23 cellular contexts compared by ENCODE assay signal in the genomic region with DNA sequence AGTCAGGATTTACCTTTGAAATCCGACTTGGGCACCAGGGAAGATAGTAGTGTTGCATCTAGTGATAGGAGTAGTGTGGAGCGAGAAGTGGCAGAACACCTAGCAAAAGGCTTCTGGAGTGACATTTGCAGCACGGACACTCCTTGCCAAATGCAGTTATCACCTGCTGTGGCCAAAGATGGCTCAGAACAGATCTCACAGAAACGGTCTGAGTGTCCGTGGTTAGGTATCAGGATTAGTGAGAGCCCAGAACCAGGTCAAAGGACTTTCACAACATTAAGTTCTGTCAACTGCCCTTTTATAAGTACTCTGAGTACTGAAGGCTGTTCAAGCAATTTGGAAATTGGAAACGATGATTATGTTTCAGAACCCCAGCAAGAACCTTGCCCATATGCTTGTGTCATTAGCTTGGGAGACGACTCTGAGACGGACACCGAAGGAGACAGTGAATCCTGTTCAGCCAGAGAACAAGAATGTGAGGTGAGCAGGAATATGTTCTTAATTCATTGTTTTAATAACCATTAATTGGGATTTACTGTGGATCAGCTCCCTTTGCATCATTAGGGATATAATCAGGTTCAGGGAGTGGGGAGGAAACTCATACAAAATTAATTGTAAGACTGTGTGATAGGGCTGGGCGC. TPM values are rescaled to one million over a fixed set of nuclear protein-coding genes. Genes with fewer than 3 reads are reported as not detected.
A peak's percentile ranks its signal among the peaks of the same experiment; 100 is the strongest.
DNase-seq lines count a peak whose midpoint lies in the region; ATAC-seq and TF ChIP-seq lines count a peak whose summit lies in the region.
"Had no signal": no experiment of that assay in that cellular context is flagged by ENCODE, and none has a peak within 500 bp of the region (broad histone marks: within the 10 kb centered on the region; RNA-seq: fewer than 3 reads in every experiment).

No MANE protein-coding gene starts in this region.

- H3K9me3 ChIP-seq in CD4-positive, alpha-beta T cell (ENCODE audit: control insufficient read depth, low read length), result no peaks in the 10 kb centered on the region
- H3K9me3 ChIP-seq: A549, BE2C, SJSA1 had no signal

- no peaks in the 10 kb centered on the region; the same call in 1 of the 2 replicates for H4K20me1 ChIP-seq in KMS-11 (ENCODE audit: insufficient read depth)

- no peaks in the 10 kb centered on the region for H3K27me3 ChIP-seq in CD4-positive, alpha-beta T cell (ENCODE audit: control insufficient read depth, insufficient read depth, low read length)
- H3K27me3 ChIP-seq in KMS-11 (ENCODE audit: insufficient read depth, low read depth), result no peaks in the 10 kb centered on the region
- H3K27me3 ChIP-seq: BE2C, SJSA1 had no signal

- no peak for TF ChIP-seq CTCF in CD4-positive, alpha-beta T cell (IDR thresholded peaks at IDR 0.05)
- TF ChIP-seq CTCF in KMS-11 (conservative IDR thresholded peaks at IDR 0.05; ENCODE audit: low read depth, low read length) (no peak), neural crest cell (conservative IDR thresholded peaks at IDR 0.05) (no peak)

- CTCF ChIA-PET in CD4-positive, alpha-beta T cell (lab: Charles Lee), result no interaction called here

- H3K79me2 ChIP-seq in KMS-11 (ENCODE audit: insufficient read depth, low read depth), result peaks cover 37% of the 10 kb centered on the region

- DNase-seq in CD4-positive, alpha-beta T cell, result no peak
- peak; percentile 82 for DNase-seq in cerebellum (ENCODE audit: low spot score)
- no peak for DNase-seq in neural crest cell (ENCODE audit: low read depth, low spot score)
- DNase-seq in nucleus accumbens (lab: John Stamatoyannopoulos, UW), result no peak
- no peak for DNase-seq in foreskin melanocyte
- DNase-seq in RPMI8226, result no peak
- no peak for DNase-seq in stimulated activated CD4-positive, alpha-beta T cell treated with anti-CD3 and anti-CD28 coated beads, Interleukin-2, amount 100 ng/mL, for 24 hours
- DNase-seq: BE2C; CD4-positive, CD25-positive, alpha-beta regulatory T cell; COR-L47; DMS79 treated with DMSO at 0.1 percent for 48 hours; KG1; NCI-H1092 treated with DMSO at 0.1 percent for 48 hours; NCI-H1436 treated with DMSO at 0.1 percent for 48 hours; NCI-H1930; NCI-H2227 treated with DMSO at 0.1 percent for 48 hours; NCI-H510A; NK-92 treated with Interleukin-12 subunit alpha and Interleukin-12 subunit beta, amount 100 ng/mL, for 24 hours had no signal

- H3K36me3 ChIP-seq in KMS-11 (ENCODE audit: insufficient read depth), result no peaks in the 10 kb centered on the region; the same call in 1 of the 2 replicates

- H3K27ac ChIP-seq in CD4-positive, alpha-beta T cell (ENCODE audit: low read depth, low read length), result no peak overlapping the region
- H3K27ac ChIP-seq in KMS-11, result no peak overlapping the region; the same call in 1 of the 2 replicates
- H3K27ac ChIP-seq: A549, SJSA1 had no signal

- intact Hi-C loops in CD4-positive, alpha-beta T cell (cut with DNase I, micrococcal nuclease), result no loop called here

- no peaks in the 10 kb centered on the region for H3K27me3 Mint-ChIP-seq in CD4-positive, alpha-beta T cell
- no peaks in the 10 kb centered on the region for H3K27me3 Mint-ChIP-seq in neural crest cell (ENCODE audit: low read depth)
- H3K27me3 Mint-ChIP-seq: CD4-positive, CD25-positive, alpha-beta regulatory T cell had no signal

- H3K4me3 ChIP-seq in KMS-11 (IDR thresholded peaks at IDR 0.05; ENCODE audit: insufficient read depth, low read depth, low read length), result no peak overlapping the region
- H3K4me3 ChIP-seq: A549, SJSA1 had no signal

- no peak overlapping the region for H3K9ac ChIP-seq in KMS-11

- POLR2A ChIA-PET in CD4-positive, alpha-beta T cell (lab: Charles Lee), result no interaction called here

- peak overlapping the region; percentile 17 for H3K27ac Mint-ChIP-seq in CD4-positive, alpha-beta T cell
- H3K27ac Mint-ChIP-seq in neural crest cell (ENCODE audit: unreplicated experiment), result peak overlapping the region; percentile 24
- H3K27ac Mint-ChIP-seq: CD4-positive, CD25-positive, alpha-beta regulatory T cell had no signal

- no peak overlapping the region for H2AFZ ChIP-seq in KMS-11 (ENCODE audit: low read depth)

- peak overlapping the region; percentile 12; the same call in 1 of the 2 replicates for H3K4me2 ChIP-seq in KMS-11
- H3K4me2 ChIP-seq: A549 had no signal

- no peaks in the 10 kb centered on the region for H3K4me1 Mint-ChIP-seq in CD4-positive, alpha-beta T cell (ENCODE audit: low read depth)
- peaks cover 7% of the 10 kb centered on the region for H3K4me1 Mint-ChIP-seq in neural crest cell

- peaks cover 33% of the 10 kb centered on the region for H3K4me1 ChIP-seq in KMS-11 (ENCODE audit: low read depth, poor library complexity, severe bottlenecking)
- H3K4me1 ChIP-seq: A549, BE2C had no signal

- no peaks in the 10 kb centered on the region for H3K9me3 Mint-ChIP-seq in CD4-positive, alpha-beta T cell
- H3K9me3 Mint-ChIP-seq in neural crest cell, result no peaks in the 10 kb centered on the region
- H3K9me3 Mint-ChIP-seq: CD4-positive, CD25-positive, alpha-beta regulatory T cell had no signal

- ATAC-seq in CD4-positive, alpha-beta T cell (ENCODE audit: poor library complexity), result no peak
- ATAC-seq: A549, HepG2, Panc1 had no signal

- H3K36me3 Mint-ChIP-seq in CD4-positive, alpha-beta T cell (ENCODE audit: low read depth), result peaks cover 76% of the 10 kb centered on the region
- peaks cover 27% of the 10 kb centered on the region for H3K36me3 Mint-ChIP-seq in neural crest cell (ENCODE audit: low read depth)

- no peak overlapping the region for H3K4me3 Mint-ChIP-seq in CD4-positive, alpha-beta T cell
- H3K4me3 Mint-ChIP-seq in neural crest cell, result no peak overlapping the region
- H3K4me3 Mint-ChIP-seq: CD4-positive, CD25-positive, alpha-beta regulatory T cell had no signal

RNA-seq across cellular contexts. Expression of gene BACH1, which starts 28.3 kb away (rescaled TPM):
- total RNA-seq in CD4-positive, alpha-beta T cell, result 10 to 100 TPM; 64.4 to 65.9 TPM
- 116 TPM for total RNA-seq in cerebellum
- total RNA-seq in neural crest cell, result 66.4 and 69.2 TPM in 2 replicates
